ENCODE assay signal across 1 cellular context in the genomic region with DNA sequence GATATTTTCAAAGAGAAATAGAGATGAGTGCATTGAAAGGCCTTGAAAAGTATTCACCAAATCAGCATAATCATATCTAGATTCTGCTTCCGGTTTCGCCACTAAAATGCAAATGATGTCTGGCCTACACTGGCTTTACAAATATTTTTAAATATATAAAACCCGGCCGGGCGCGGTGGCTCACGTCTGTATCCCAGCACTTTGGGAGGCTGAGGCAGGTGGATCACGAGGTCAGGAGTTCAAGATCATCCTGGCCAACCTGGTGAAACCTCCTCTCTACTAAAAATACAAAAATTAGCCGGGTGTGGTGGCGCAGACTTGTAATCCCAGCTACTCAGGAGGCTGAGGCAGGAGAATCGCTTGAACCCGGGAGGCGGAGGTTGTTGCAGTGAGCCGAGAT.
TF ChIP-seq lines count a peak whose summit lies in the region.
"Not testable (repeated sequence)": the region's sequence is repeated elsewhere in the genome, so short reads cannot be mapped to it uniquely, and the experiment has no call there.

No MANE protein-coding gene starts in this region.

TF ChIP-seq in K562, 482 proteins besides CTCF, POLR2A, EP300 and RAD21:
- TF ChIP-seq C11orf30 (IDR thresholded peaks at IDR 0.05; ENCODE audit: low read depth) (peak; percentile 63; the same call in 1 of the 2 replicates), TRIM28 (IDR thresholded peaks at IDR 0.05) (peak; percentile 64; the same call in 1 of the 2 replicates), TEAD4 (IDR thresholded peaks at IDR 0.05; ENCODE audit: low read length) (0 out of 2 replicates have a peak, but pooled peaks have one; percentile 6), MIER1 (IDR thresholded peaks at IDR 0.05; ENCODE audit: low read depth) (0 out of 2 replicates have a peak, but pooled peaks have one; percentile 20), RBFOX2 (IDR thresholded peaks at IDR 0.05; ENCODE audit: low read depth, low read length) (peak; percentile 33; the same call in 1 of the 2 replicates), RBM25 (IDR thresholded peaks at IDR 0.05; ENCODE audit: low read depth, low read length, severe bottlenecking) (peak; percentile 35), GABPA (tag; conservative IDR thresholded peaks at IDR 0.05; ENCODE audit: low read depth) (peak; percentile 39; the same call in 1 of the 2 replicates), TFE3 (CRISPR knock-in tag; IDR thresholded peaks at IDR 0.05) (0 out of 2 replicates have a peak, but pooled peaks have one; percentile 36), BCOR (IDR thresholded peaks at IDR 0.05) (peak; percentile 85), HDAC2 (IDR thresholded peaks at IDR 0.05) (0 out of 2 replicates have a peak, but pooled peaks have one; percentile 43), ADNP (tag; IDR thresholded peaks at IDR 0.05) (peak; percentile 49; the same call in 1 of the 2 replicates), KDM1A (IDR thresholded peaks at IDR 0.05) (peak in 1 of 2 experiments; percentile 45; a peak in 2 of 4 replicates), ARNT (IDR thresholded peaks at IDR 0.05) (0 out of 4 replicates have a peak, but pooled peaks of 1 of the 2 experiments have one; percentile 28), SMARCA5 (IDR thresholded peaks at IDR 0.05) (peak; percentile 54; the same call in 1 of the 2 replicates), ZNF316 (IDR thresholded peaks at IDR 0.05) (peak; percentile 66), SMARCA4 (IDR thresholded peaks at IDR 0.05) (0 out of 2 replicates have a peak, but pooled peaks have one; percentile 21), MAFG (tag; conservative IDR thresholded peaks at IDR 0.05) (0 out of 2 replicates have a peak, but pooled peaks have one; percentile 17), DPF2 (IDR thresholded peaks at IDR 0.05) (peak; percentile 33; the same call in 1 of the 2 replicates)
- not testable (repeated sequence) for TF ChIP-seq TEAD4 (CRISPR knock-in tag; IDR thresholded peaks at IDR 0.05; ENCODE audit: borderline replicate concordance)
- TF ChIP-seq, protein P1, sequence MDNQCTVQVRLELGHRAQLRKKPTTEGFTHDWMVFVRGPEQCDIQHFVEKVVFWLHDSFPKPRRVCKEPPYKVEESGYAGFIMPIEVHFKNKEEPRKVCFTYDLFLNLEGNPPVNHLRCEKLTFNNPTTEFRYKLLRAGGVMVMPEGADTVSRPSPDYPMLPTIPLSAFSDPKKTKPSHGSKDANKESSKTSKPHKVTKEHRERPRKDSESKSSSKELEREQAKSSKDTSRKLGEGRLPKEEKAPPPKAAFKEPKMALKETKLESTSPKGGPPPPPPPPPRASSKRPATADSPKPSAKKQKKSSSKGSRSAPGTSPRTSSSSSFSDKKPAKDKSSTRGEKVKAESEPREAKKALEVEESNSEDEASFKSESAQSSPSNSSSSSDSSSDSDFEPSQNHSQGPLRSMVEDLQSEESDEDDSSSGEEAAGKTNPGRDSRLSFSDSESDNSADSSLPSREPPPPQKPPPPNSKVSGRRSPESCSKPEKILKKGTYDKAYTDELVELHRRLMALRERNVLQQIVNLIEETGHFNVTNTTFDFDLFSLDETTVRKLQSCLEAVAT (IDR thresholded peaks at IDR 0.05), result 0 out of 4 replicates have a peak, but pooled peaks of 1 of the 2 experiments have one; percentile 42
